Comparison of ENCODE assay signal across 10 cellular contexts in the genomic region with DNA sequence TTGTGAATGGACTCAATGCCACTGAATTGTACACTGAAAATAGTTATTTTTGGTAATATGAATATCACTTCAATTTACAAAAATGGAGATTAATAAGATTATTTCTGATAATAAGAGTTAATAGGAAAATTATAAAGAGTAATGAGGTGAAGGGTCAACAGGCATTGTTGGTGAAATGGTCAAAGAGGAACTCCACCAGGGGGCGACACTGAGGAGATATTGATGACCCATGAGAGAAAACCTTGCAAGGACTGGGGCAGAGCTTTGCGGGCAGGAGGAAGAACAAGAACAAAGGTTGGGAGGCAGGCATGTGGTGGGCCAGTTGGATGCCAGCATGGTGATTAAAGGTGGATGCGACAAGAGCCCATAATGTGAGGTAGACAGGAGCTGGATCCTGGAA.
DNase-seq lines count a peak whose midpoint lies in the region; ATAC-seq and TF ChIP-seq lines count a peak whose summit lies in the region.
"Had no signal": no experiment of that assay in that cellular context is flagged by ENCODE, and none has a peak within 500 bp of the region (broad histone marks: within the 10 kb centered on the region; RNA-seq: fewer than 3 reads in every experiment).

No MANE protein-coding gene starts in this region.

- peaks cover 5% of the 10 kb centered on the region for H3K27me3 Mint-ChIP-seq in neural progenitor cell (ENCODE audit: insufficient read depth, low read depth)
- H3K27me3 Mint-ChIP-seq in stimulated activated naive B cell treated with anti-CD40 and anti-IgM and Interleukin-4, amounts not matched to agents 10 μg/mL and 1 μg/mL and 100 μg/mL, for 72 hours = peaks cover 5 to 7% of the 10 kb centered on the region in 2 donors

- TF ChIP-seq CTCF in HCT116 (IDR thresholded peaks at IDR 0.05 in 2 of 3, conservative IDR thresholded peaks at IDR 0.05 in 1 of 3; ENCODE audit: borderline replicate concordance in 1 of 3, insufficient read depth in 1 of 3, low read depth in 2 of 3, low read length in 2 of 3) = peak in 2 of 3 experiments; percentile 51 to 52; a peak in 3 of 6 replicates
- peak; percentile 55 for TF ChIP-seq CTCF in neural progenitor cell (IDR thresholded peaks at IDR 0.05)

- intact Hi-C loops in HCT116 (cut with micrococcal nuclease) = no loop called here

- no peak for ATAC-seq in HCT116
- no peak for ATAC-seq in GM19452 (IDR thresholded peaks at IDR 0.05; ENCODE audit: unreplicated experiment)
- no peak for ATAC-seq in stimulated activated naive B cell treated with anti-CD40 and anti-IgM and Interleukin-4, amounts not matched to agents 10 μg/mL and 1 μg/mL and 100 μg/mL, for 72 hours (replicated peaks)
- ATAC-seq in GM21528 (IDR thresholded peaks at IDR 0.05; ENCODE audit: low FRiP score, unreplicated experiment) = no peak

- H3K36me3 Mint-ChIP-seq in neural progenitor cell = no peaks in the 10 kb centered on the region
- H3K36me3 Mint-ChIP-seq in stimulated activated naive B cell treated with anti-CD40 and anti-IgM and Interleukin-4, amounts not matched to agents 10 μg/mL and 1 μg/mL and 100 μg/mL, for 72 hours = no peaks in the 10 kb centered on the region

- H3K4me1 ChIP-seq in HCT116 (ENCODE audit: control insufficient read depth in 1 of 2, insufficient read depth in 2 of 2, low read length in 2 of 2) (no peaks in the 10 kb centered on the region), neural progenitor cell (no peaks in the 10 kb centered on the region)

- H3K9me3 ChIP-seq in HCT116 (ENCODE audit: control insufficient read depth in 1 of 2, insufficient read depth in 1 of 2, low read depth in 1 of 2, low read length in 2 of 2) (no peaks in the 10 kb centered on the region), neural progenitor cell (ENCODE audit: low read depth) (no peaks in the 10 kb centered on the region)
- H3K9me3 ChIP-seq: neutrophil had no signal

- RAD21 ChIA-PET in HCT116 (lab: Charles Lee; ENCODE audit: low non-redundant PET in 1 of 2, low total read pairs in 2 of 2, uncharacterized antibody in 2 of 2, unreplicated experiment in 2 of 2) = no interaction called here

- TF ChIP-seq POLR2A in HCT116 (IDR thresholded peaks at IDR 0.05; ENCODE audit: borderline replicate concordance, extremely low read depth, insufficient read depth, insufficient read length) = no peak

- H3K36me3 ChIP-seq in HCT116 (ENCODE audit: control insufficient read depth in 1 of 2, insufficient read depth in 2 of 2, low read length in 2 of 2) (no peaks in the 10 kb centered on the region), neural progenitor cell (no peaks in the 10 kb centered on the region)
- H3K36me3 ChIP-seq: neutrophil had no signal

- H3K9me3 Mint-ChIP-seq in neural progenitor cell = peaks cover 5% of the 10 kb centered on the region
- peaks cover 0 to 4% of the 10 kb centered on the region in 2 donors for H3K9me3 Mint-ChIP-seq in stimulated activated naive B cell treated with anti-CD40 and anti-IgM and Interleukin-4, amounts not matched to agents 10 μg/mL and 1 μg/mL and 100 μg/mL, for 72 hours

- no peak overlapping the region for H3K27ac ChIP-seq in HCT116 (ENCODE audit: low read depth, low read length)
- no peak overlapping the region for H3K27ac ChIP-seq in neural progenitor cell
- H3K27ac ChIP-seq: neutrophil had no signal

- H3K9me2 ChIP-seq in HCT116 (ENCODE audit: insufficient read depth) = no peaks in the 10 kb centered on the region

- no peaks in the 10 kb centered on the region for H3F3A ChIP-seq in neural progenitor cell (ENCODE audit: low read depth)

- H3K4me2 ChIP-seq in HCT116 (ENCODE audit: low read length) = no peak overlapping the region
- H3K4me2 ChIP-seq in neural progenitor cell = no peak overlapping the region

- H3K79me2 ChIP-seq in HCT116 (ENCODE audit: insufficient read depth, low read length) (no peaks in the 10 kb centered on the region), neural progenitor cell (ENCODE audit: low read depth) (no peaks in the 10 kb centered on the region)

- H2AFZ ChIP-seq in HCT116 (ENCODE audit: low read depth, low read length, poor library complexity, severe bottlenecking) (no peak overlapping the region), neural progenitor cell (replicated peaks) (no peak overlapping the region)

- H3K4me3 Mint-ChIP-seq in neural progenitor cell = no peak overlapping the region
- no peak overlapping the region for H3K4me3 Mint-ChIP-seq in stimulated activated naive B cell treated with anti-CD40 and anti-IgM and Interleukin-4, amounts not matched to agents 10 μg/mL and 1 μg/mL and 100 μg/mL, for 72 hours

- H3K4me1 Mint-ChIP-seq in neural progenitor cell = no peaks in the 10 kb centered on the region
- H3K4me1 Mint-ChIP-seq in stimulated activated naive B cell treated with anti-CD40 and anti-IgM and Interleukin-4, amounts not matched to agents 10 μg/mL and 1 μg/mL and 100 μg/mL, for 72 hours = peaks cover 0 to 4% of the 10 kb centered on the region in 2 donors

- no peak overlapping the region for H3K27ac Mint-ChIP-seq in neural progenitor cell
- no peak overlapping the region for H3K27ac Mint-ChIP-seq in stimulated activated naive B cell treated with anti-CD40 and anti-IgM and Interleukin-4, amounts not matched to agents 10 μg/mL and 1 μg/mL and 100 μg/mL, for 72 hours

- BruUV-seq in HCT116 (replicated peaks; lab: Mats Ljungman, UMichigan) = no TSS peak

- no peak overlapping the region for H3K9ac ChIP-seq in HCT116 (ENCODE audit: low read length)
- H3K9ac ChIP-seq in neural progenitor cell = no peak overlapping the region

- POLR2A ChIA-PET in HCT116 (lab: Charles Lee) = no interaction called here

- no peaks in the 10 kb centered on the region for H4K20me1 ChIP-seq in HCT116 (ENCODE audit: insufficient read depth)
- no peaks in the 10 kb centered on the region for H4K20me1 ChIP-seq in neural progenitor cell (ENCODE audit: low read depth)

- DNase-seq in activated CD4-positive, alpha-beta T cell treated with anti-CD3 and anti-CD28 coated beads for 48 hours = peak; percentile 52
- DNase-seq in activated CD4-positive, alpha-beta T cell treated with anti-CD3 and anti-CD28 coated beads, Interleukin-2, amount 50 U/mL, for 1 hour = no peak
- DNase-seq in HCT116 (ENCODE audit: low read depth, low spot score) (peak; percentile 8), neural progenitor cell (ENCODE audit: low spot score) (peak; percentile 47)
- DNase-seq in activated CD4-positive, alpha-beta T cell treated with anti-CD3 and anti-CD28 coated beads, Interleukin-2, amount 50 U/mL, for 48 hours = peak; percentile 35 to 52
- no peak for DNase-seq in stimulated activated naive B cell treated with anti-CD40 and anti-IgM and Interleukin-4, amounts not matched to agents 10 μg/mL and 1 μg/mL and 100 μg/mL, for 72 hours
- DNase-seq: NCI-H187 had no signal

- H3K27me3 ChIP-seq in HCT116 (ENCODE audit: insufficient read depth, low read length) (peaks cover 12% of the 10 kb centered on the region), neural progenitor cell (no peaks in the 10 kb centered on the region)
- H3K27me3 ChIP-seq: neutrophil had no signal

- H3K4me3 ChIP-seq in HCT116 (replicated peaks in 1 of 2; ENCODE audit: low read depth in 1 of 2, low read length in 2 of 2) (no peak overlapping the region), neural progenitor cell (no peak overlapping the region)

- CTCF ChIA-PET in HCT116 (lab: Charles Lee) = interaction anchor here (0.6 to 1.6 kb wide), 6 partner anchors 9 to 1760 kb away, joined by 3 to 6 read pairs (median 4); no protein-coding TSS in a partner anchor

- TF ChIP-seq RAD21 in HCT116 (IDR thresholded peaks at IDR 0.05; ENCODE audit: low read depth) = peak; percentile 21; the same call in 1 of the 2 replicates

TF ChIP-seq in HCT116, 20 proteins besides CTCF, POLR2A, EP300 and RAD21 (continues in another document):
- no peak for TF ChIP-seq POLR2AphosphoS5 (IDR thresholded peaks at IDR 0.05; ENCODE audit: low read depth, low read length)
- TF ChIP-seq JUND (IDR thresholded peaks at IDR 0.05) = no peak
- TF ChIP-seq EZH2phosphoT487 (IDR thresholded peaks at IDR 0.05; ENCODE audit: borderline replicate concordance) = no peak
- no peak for TF ChIP-seq SIN3A (IDR thresholded peaks at IDR 0.05; ENCODE audit: low read depth)
- no peak for TF ChIP-seq ZFX (IDR thresholded peaks at IDR 0.05)
- no peak for TF ChIP-seq YY1 (IDR thresholded peaks at IDR 0.05; ENCODE audit: extremely low read depth, insufficient replicate concordance, low read depth, low read length)
- TF ChIP-seq FOSL1 (IDR thresholded peaks at IDR 0.05; ENCODE audit: low read depth) = no peak
- TF ChIP-seq, protein P1, sequence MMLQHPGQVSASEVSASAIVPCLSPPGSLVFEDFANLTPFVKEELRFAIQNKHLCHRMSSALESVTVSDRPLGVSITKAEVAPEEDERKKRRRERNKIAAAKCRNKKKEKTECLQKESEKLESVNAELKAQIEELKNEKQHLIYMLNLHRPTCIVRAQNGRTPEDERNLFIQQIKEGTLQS (IDR thresholded peaks at IDR 0.05) = no peak
- no peak for TF ChIP-seq SRF (IDR thresholded peaks at IDR 0.05; ENCODE audit: low read depth)
- TF ChIP-seq, protein P2, sequence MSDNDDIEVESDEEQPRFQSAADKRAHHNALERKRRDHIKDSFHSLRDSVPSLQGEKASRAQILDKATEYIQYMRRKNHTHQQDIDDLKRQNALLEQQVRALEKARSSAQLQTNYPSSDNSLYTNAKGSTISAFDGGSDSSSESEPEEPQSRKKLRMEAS (IDR thresholded peaks at IDR 0.05) = no peak
- TF ChIP-seq EGR1 (IDR thresholded peaks at IDR 0.05; ENCODE audit: low read depth) = no peak
- no peak for TF ChIP-seq TCF7L2 (IDR thresholded peaks at IDR 0.05; ENCODE audit: borderline replicate concordance, extremely low read depth, insufficient read depth, insufficient read length)
- no peak for TF ChIP-seq CBX3 (IDR thresholded peaks at IDR 0.05; ENCODE audit: low read depth)

Comparison
In these comparisons a context has a peak if more than half of its experiments do, and no peak if none do; other contexts are left out.
1. DNase-seq: peak in activated CD4-positive, alpha-beta T cell treated with anti-CD3 and anti-CD28 coated beads for 48 hours (single experiment), HCT116 (single experiment), activated CD4-positive, alpha-beta T cell treated with anti-CD3 and anti-CD28 coated beads, Interleukin-2, amount 50 U/mL, for 48 hours (2 of 2) and neural progenitor cell (single experiment); none in activated CD4-positive, alpha-beta T cell treated with anti-CD3 and anti-CD28 coated beads, Interleukin-2, amount 50 U/mL, for 1 hour (single experiment) and stimulated activated naive B cell treated with anti-CD40 and anti-IgM and Interleukin-4, amounts not matched to agents 10 μg/mL and 1 μg/mL and 100 μg/mL, for 72 hours (single experiment).